8 cellular contexts compared by ENCODE assay signal in genomic region chr13:106349080-106349841, GRCh38.
A peak's percentile ranks its signal among the peaks of the same experiment; 100 is the strongest.
DNase-seq lines count a peak whose midpoint lies in the region; ATAC-seq and TF ChIP-seq lines count a peak whose summit lies in the region.

No MANE protein-coding gene starts in this region.

- no peaks in the 10 kb centered on the region for H3K4me1 ChIP-seq in adipocyte (ENCODE audit: control insufficient read depth, insufficient read depth, low read length)
- H3K4me1 ChIP-seq in tibial nerve: peaks cover 0 to 11% (median 4%) of the 10 kb centered on the region in 4 donors

- peaks cover 4% of the 10 kb centered on the region for H3K9me3 ChIP-seq in adipocyte (ENCODE audit: control insufficient read depth, low read length)
- H3K9me3 ChIP-seq in tibial nerve: no peaks in the 10 kb centered on the region

- TF ChIP-seq EP300 in tibial nerve (IDR thresholded peaks at IDR 0.05): no peak

- no peak overlapping the region for H3K27ac ChIP-seq in tibial nerve

- H3K27me3 ChIP-seq in adipocyte (replicated peaks; ENCODE audit: control insufficient read depth, insufficient read depth, low read length) (peaks cover 38% of the 10 kb centered on the region), tibial nerve (peaks cover 0 to 15% of the 10 kb centered on the region in 2 donors)

- no peak for TF ChIP-seq CTCF in tibial nerve (IDR thresholded peaks at IDR 0.05)

- no peak for TF ChIP-seq POLR2A in tibial nerve (IDR thresholded peaks at IDR 0.05)

- no peaks in the 10 kb centered on the region for H3K36me3 ChIP-seq in adipocyte (ENCODE audit: control insufficient read depth, insufficient read depth, low read length, severe bottlenecking)
- no peaks in the 10 kb centered on the region for H3K36me3 ChIP-seq in tibial nerve

- no peak overlapping the region for H3K9ac ChIP-seq in adipocyte (ENCODE audit: low read length)

- DNase-seq in NCI-H1436 (lab: John Stamatoyannopoulos, UW): peak; percentile 23
- no peak for DNase-seq in NCI-H1436 treated with DMSO at 0.1 percent for 48 hours (lab: John Stamatoyannopoulos, UW)
- peak; percentile 10 for DNase-seq in adipocyte (ENCODE audit: low read depth)
- peak; percentile 46 for DNase-seq in iPS-NIHi7 (ENCODE audit: extremely low spot score)
- DNase-seq in tibial nerve (ENCODE audit: low spot score in 2 of 2): no peak
- DNase-seq in activated T-cell treated with anti-CD3 and anti-CD28 coated beads, Interleukin-2, amount 50 U/mL, for 48 hours: no peak

- H3K4me3 ChIP-seq in adipocyte (ENCODE audit: low read length): no peak overlapping the region
- H3K4me3 ChIP-seq in tibial nerve: peak overlapping the region; percentile 0 to 42 (median 28)

- 5 to 8% methylated on average over 14 to 28 of the region's 29 CpGs for WGBS in tibial nerve, 2 donors

- no peak for ATAC-seq in HG03520 (IDR thresholded peaks at IDR 0.05; ENCODE audit: unreplicated experiment)
- ATAC-seq in GM18517 (IDR thresholded peaks at IDR 0.05; ENCODE audit: unreplicated experiment): no peak

Comparison
In these comparisons a context has a peak if more than half of its experiments do, and no peak if none do; other contexts are left out.
1. DNase-seq: peak in NCI-H1436 (single experiment), adipocyte (single experiment) and iPS-NIHi7 (single experiment); none in NCI-H1436 treated with DMSO at 0.1 percent for 48 hours (single experiment), tibial nerve (0 of 2) and activated T-cell treated with anti-CD3 and anti-CD28 coated beads, Interleukin-2, amount 50 U/mL, for 48 hours (0 of 2).